Comparison of ENCODE assay signal across 15 cellular contexts in genomic region chr9:95076696-95077052, GRCh38.
DNase-seq lines count a peak whose midpoint lies in the region; ATAC-seq and TF ChIP-seq lines count a peak whose summit lies in the region.
"Had no signal": no experiment of that assay in that cellular context is flagged by ENCODE, and none has a peak within 500 bp of the region (broad histone marks: within the 10 kb centered on the region; RNA-seq: fewer than 3 reads in every experiment).

No MANE protein-coding gene starts in this region.

- H3K36me3 ChIP-seq in colonic mucosa (peaks cover 4% of the 10 kb centered on the region), sigmoid colon (peaks cover 5 to 34% (median 8%) of the 10 kb centered on the region in 4 donors), upper lobe of right lung (peaks cover 21% of the 10 kb centered on the region)
- H3K36me3 ChIP-seq: neural progenitor cell had no signal

- 41 to 74% methylated on average over 1 of the region's 1 CpG for WGBS in sigmoid colon, 2 donors

- peak overlapping the region; percentile 55 for H3K27ac ChIP-seq in colonic mucosa
- peak overlapping the region; percentile 77 to 99 (median 86) for H3K27ac ChIP-seq in sigmoid colon
- peak overlapping the region; percentile 68 for H3K27ac ChIP-seq in upper lobe of right lung
- H3K27ac ChIP-seq: neural progenitor cell had no signal

- ATAC-seq in left colon (peak; percentile 41), upper lobe of right lung (no peak), GM18498 (IDR thresholded peaks at IDR 0.05; ENCODE audit: unreplicated experiment) (no peak)
- ATAC-seq: K562, Panc1 had no signal

- TF ChIP-seq EP300 in sigmoid colon (IDR thresholded peaks at IDR 0.05), result no peak

- TF ChIP-seq CTCF in colonic mucosa (IDR thresholded peaks at IDR 0.05), result no peak
- no peak for TF ChIP-seq CTCF in sigmoid colon (IDR thresholded peaks at IDR 0.05)
- no peak for TF ChIP-seq CTCF in upper lobe of right lung (IDR thresholded peaks at IDR 0.05)

- intact Hi-C loops in colonic mucosa (cut with DNase I) (no loop called here), left colon (cut with DNase I, micrococcal nuclease) (no loop called here), sigmoid colon (cut with DNase I) (no loop called here), upper lobe of right lung (cut with DNase I) (no loop called here)

- DNase-seq in colonic mucosa (no peak), left colon (no peak), sigmoid colon (no peak), upper lobe of right lung (no peak), iPS-NIHi11 (ENCODE audit: low spot score) (no peak), activated T-cell treated with anti-CD3 and anti-CD28 coated beads for 4 hours (no peak)
- DNase-seq: activated CD4-positive, alpha-beta memory T cell treated with anti-CD3 and anti-CD28 coated beads, Interleukin-2, amount 10 ng/mL, durations not matched to agents 7 days and 5 days; DMS153; NCI-H2081; NCI-H82 had no signal

- H3K4me1 ChIP-seq in colonic mucosa, result peaks cover 17% of the 10 kb centered on the region
- H3K4me1 ChIP-seq in sigmoid colon, result peaks cover 0 to 100% (median 96%) of the 10 kb centered on the region in 4 donors
- H3K4me1 ChIP-seq in upper lobe of right lung, result peaks cover 17% of the 10 kb centered on the region

- H3K27me3 ChIP-seq in colonic mucosa (no peaks in the 10 kb centered on the region), sigmoid colon (no peaks in the 10 kb centered on the region), upper lobe of right lung (no peaks in the 10 kb centered on the region)
- H3K27me3 ChIP-seq: adrenal gland, neural progenitor cell had no signal

- H3K9ac ChIP-seq in colonic mucosa (ENCODE audit: low read depth in 2 of 2, low read length in 2 of 2), result no peak overlapping the region
- H3K9ac ChIP-seq: neural progenitor cell had no signal

- H3K9me3 ChIP-seq in colonic mucosa (no peaks in the 10 kb centered on the region), sigmoid colon (no peaks in the 10 kb centered on the region), upper lobe of right lung (no peaks in the 10 kb centered on the region)
- H3K9me3 ChIP-seq: adrenal gland had no signal

- no peak overlapping the region for H3K4me3 ChIP-seq in colonic mucosa
- peak overlapping the region in 1 of 4 donors; percentile 5 for H3K4me3 ChIP-seq in sigmoid colon
- no peak overlapping the region for H3K4me3 ChIP-seq in upper lobe of right lung
- H3K4me3 ChIP-seq: adrenal gland, K562, neural progenitor cell had no signal

- no peak for TF ChIP-seq POLR2A in sigmoid colon (IDR thresholded peaks at IDR 0.05)
